In the genomic region with DNA sequence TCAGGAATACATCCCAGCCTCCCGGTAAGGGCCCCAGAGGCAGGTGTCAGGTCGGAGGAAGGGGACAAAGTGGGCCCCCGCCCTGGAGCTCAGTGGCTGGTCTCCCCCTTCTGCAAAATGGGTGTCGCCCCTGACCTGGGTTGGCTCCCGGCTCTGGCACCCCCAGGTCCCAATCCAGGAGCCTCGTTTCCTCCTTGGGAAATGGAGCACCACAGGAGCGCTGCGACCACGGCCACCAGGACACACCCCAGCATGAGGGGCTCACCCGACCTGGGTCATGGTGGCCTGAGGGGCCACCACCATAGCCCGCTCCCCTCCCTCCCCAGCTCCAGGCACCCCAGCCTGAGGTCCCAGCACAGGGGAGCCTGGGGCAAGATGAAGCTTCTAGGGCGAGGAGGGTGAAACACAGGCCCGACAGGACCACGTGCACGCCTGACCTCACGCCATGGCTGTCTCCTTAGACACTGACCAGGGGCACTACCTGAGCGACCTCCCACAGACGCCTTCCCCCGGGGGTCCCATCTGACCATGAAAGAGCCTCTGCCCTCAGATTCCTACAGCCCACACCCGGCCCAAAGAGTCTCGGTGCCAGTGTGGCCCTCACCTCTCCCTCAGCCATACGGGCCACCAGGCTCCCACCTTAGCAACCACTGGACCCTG, we compare ENCODE assay signal across 13 cellular contexts. TPM values are rescaled to one million over a fixed set of nuclear protein-coding genes. Genes with fewer than 3 reads are reported as not detected.
DNase-seq lines count a peak whose midpoint lies in the region; ATAC-seq, FAIRE-seq and TF ChIP-seq lines count a peak whose summit lies in the region.
"Had no signal": no experiment of that assay in that cellular context is flagged by ENCODE, and none has a peak within 500 bp of the region (broad histone marks: within the 10 kb centered on the region; RNA-seq: fewer than 3 reads in every experiment).

No MANE protein-coding gene starts in this region.

- intact Hi-C loops in Calu3 (cut with micrococcal nuclease; ENCODE audit: unreplicated experiment) (no loop called here), kidney (cut with DNase I) (no loop called here)

- H3K9ac ChIP-seq in astrocyte (ENCODE audit: low read length) = peak overlapping the region; percentile 90
- peak overlapping the region in 1 of 2 donors; percentile 12 for H3K9ac ChIP-seq in kidney (ENCODE audit: low read length in 2 of 2)
- H3K9ac ChIP-seq in skeletal muscle tissue (ENCODE audit: low read depth in 1 of 3, low read length in 3 of 3) = peak overlapping the region; percentile 66 to 79 (median 70)

- H3K4me3 ChIP-seq in astrocyte (ENCODE audit: insufficient read depth, low read depth, low read length) (no peak overlapping the region), kidney (ENCODE audit: low read length in 2 of 2) (no peak overlapping the region), skeletal muscle tissue (ENCODE audit: low read length in 3 of 3) (peak overlapping the region in 1 of 3 donors; percentile 18)

- H3K9me3 Mint-ChIP-seq in Calu3 (ENCODE audit: low read depth, unreplicated experiment) (no peaks in the 10 kb centered on the region), astrocyte (ENCODE audit: unreplicated experiment) (no peaks in the 10 kb centered on the region)
- H3K9me3 Mint-ChIP-seq: neural crest cell; stimulated activated naive CD8-positive, alpha-beta T cell treated with anti-CD3 and anti-CD28 coated beads, Interleukin-15, Interleukin-2, amounts not matched to agents 100 ng/mL and 50 ng/mL, for 24 hours had no signal

- peak overlapping the region; percentile 76 for H3K4me2 ChIP-seq in astrocyte (ENCODE audit: low read length)

- peaks cover 100% of the 10 kb centered on the region for H3K79me2 ChIP-seq in astrocyte (ENCODE audit: insufficient read depth, low read length)

- TF ChIP-seq CTCF in Calu3 (IDR thresholded peaks at IDR 0.05; ENCODE audit: unreplicated experiment) = no peak
- TF ChIP-seq CTCF in astrocyte (IDR thresholded peaks at IDR 0.05; ENCODE audit: insufficient read depth, low read depth, low read length) = no peak
- no peak for TF ChIP-seq CTCF in kidney (IDR thresholded peaks at IDR 0.05; ENCODE audit: borderline replicate concordance, extremely low read depth, insufficient read depth)

- H3K36me3 ChIP-seq in astrocyte (ENCODE audit: insufficient read depth, low read length) (peaks cover 15% of the 10 kb centered on the region), kidney (ENCODE audit: control insufficient read depth in 1 of 2, insufficient read depth in 2 of 2, low read length in 2 of 2) (peaks cover 20 to 48% of the 10 kb centered on the region in 2 donors), skeletal muscle tissue (ENCODE audit: control insufficient read depth in 3 of 3, insufficient read depth in 3 of 3, low read length in 3 of 3) (peaks cover 39 to 44% (median 41%) of the 10 kb centered on the region in 3 donors)

- CTCF ChIA-PET in Calu3 (lab: Charles Lee) = interaction anchor here (1.3 kb wide), 1 partner anchor 146 kb away, joined by 3 read pairs; no protein-coding TSS in a partner anchor

- H3K4me1 ChIP-seq in astrocyte (ENCODE audit: insufficient read depth, low read length) = peaks cover 53% of the 10 kb centered on the region
- H3K4me1 ChIP-seq in kidney (ENCODE audit: control insufficient read depth in 1 of 2, insufficient read depth in 1 of 2, low read depth in 1 of 2, low read length in 2 of 2) = peaks cover 15 to 37% of the 10 kb centered on the region in 2 donors
- H3K4me1 ChIP-seq in skeletal muscle tissue (ENCODE audit: control insufficient read depth in 3 of 3, insufficient read depth in 3 of 3, low read length in 3 of 3) = peaks cover 54 to 79% (median 64%) of the 10 kb centered on the region in 3 donors

- H3K36me3 Mint-ChIP-seq in Calu3 (ENCODE audit: insufficient read depth, unreplicated experiment) (peaks cover 85% of the 10 kb centered on the region), astrocyte (ENCODE audit: low read depth, unreplicated experiment) (peaks cover 10% of the 10 kb centered on the region)

- H3K27ac Mint-ChIP-seq in Calu3 (ENCODE audit: unreplicated experiment) = peak overlapping the region; percentile 44
- peak overlapping the region; percentile 92 for H3K27ac Mint-ChIP-seq in astrocyte (ENCODE audit: unreplicated experiment)
- H3K27ac Mint-ChIP-seq: stimulated activated naive CD8-positive, alpha-beta T cell treated with anti-CD3 and anti-CD28 coated beads, Interleukin-15, Interleukin-2, amounts not matched to agents 100 ng/mL and 50 ng/mL, for 24 hours had no signal

- DNase-seq in Calu3 (no peak), astrocyte (ENCODE audit: low read depth) (no peak), kidney (peak; percentile 74), NCI-H510A treated with DMSO at 0.1 percent for 48 hours (lab: John Stamatoyannopoulos, UW) (no peak), Kasumi-1 (lab: John Stamatoyannopoulos, UW) (no peak)
- DNase-seq: activated CD8-positive, alpha-beta memory T cell treated with anti-CD3 and anti-CD28 coated beads, Interleukin-2, amount 50 U/mL, for 4 hours; NCI-H2081 had no signal

- no peaks in the 10 kb centered on the region for H3K9me3 ChIP-seq in astrocyte (ENCODE audit: insufficient read depth, low read depth, low read length)
- no peaks in the 10 kb centered on the region for H3K9me3 ChIP-seq in kidney (ENCODE audit: control insufficient read depth in 1 of 2, low read length in 2 of 2)
- no peaks in the 10 kb centered on the region for H3K9me3 ChIP-seq in skeletal muscle tissue (ENCODE audit: control insufficient read depth in 3 of 3, low read length in 3 of 3)
- H3K9me3 ChIP-seq: BE2C had no signal

- peaks cover 64% of the 10 kb centered on the region for H4K20me1 ChIP-seq in astrocyte (ENCODE audit: insufficient read depth, low read length)

- no peak overlapping the region for H2AFZ ChIP-seq in astrocyte (ENCODE audit: low read depth, low read length)

- H3K27me3 Mint-ChIP-seq in Calu3 (ENCODE audit: unreplicated experiment) (no peaks in the 10 kb centered on the region), astrocyte (ENCODE audit: low read depth, unreplicated experiment) (no peaks in the 10 kb centered on the region)

- peak overlapping the region; percentile 41 for H3K4me3 Mint-ChIP-seq in Calu3 (ENCODE audit: low read depth, unreplicated experiment)
- H3K4me3 Mint-ChIP-seq in astrocyte (ENCODE audit: unreplicated experiment) = peak overlapping the region; percentile 68
- H3K4me3 Mint-ChIP-seq: stimulated activated naive CD8-positive, alpha-beta T cell treated with anti-CD3 and anti-CD28 coated beads, Interleukin-15, Interleukin-2, amounts not matched to agents 100 ng/mL and 50 ng/mL, for 24 hours had no signal

- H3K27ac ChIP-seq in astrocyte (ENCODE audit: low read depth, low read length) (peak overlapping the region; percentile 97), kidney (ENCODE audit: low read depth in 2 of 2, low read length in 2 of 2) (peak overlapping the region; percentile 69 to 71), skeletal muscle tissue (ENCODE audit: low read depth, low read length) (peak overlapping the region; percentile 93)

- H3K4me1 Mint-ChIP-seq in Calu3 (ENCODE audit: low read depth, unreplicated experiment) (peaks cover 52% of the 10 kb centered on the region), astrocyte (ENCODE audit: low read depth, unreplicated experiment) (peaks cover 52% of the 10 kb centered on the region)

- H3K27me3 ChIP-seq in astrocyte (ENCODE audit: insufficient read depth, low read length) (no peaks in the 10 kb centered on the region), skeletal muscle tissue (ENCODE audit: control insufficient read depth in 3 of 3, insufficient read depth in 3 of 3, low read length in 3 of 3) (peaks cover 0 to 2% (median 0%) of the 10 kb centered on the region in 3 donors)
- H3K27me3 ChIP-seq: BE2C had no signal

- BruUV-seq in Calu3 (replicated peaks; lab: Mats Ljungman, UMichigan) = no TSS peak

- ATAC-seq in HG03442 (IDR thresholded peaks at IDR 0.05; ENCODE audit: unreplicated experiment) (no peak), GM18870 (IDR thresholded peaks at IDR 0.05; ENCODE audit: unreplicated experiment) (no peak)

- no peak for FAIRE-seq in astrocyte (lab: Jason Lieb, UNC)
- no peak for FAIRE-seq in kidney (lab: Jason Lieb, UNC)

RNA-seq across cellular contexts. Expression of gene BCAR1, which starts 11.8 kb away (rescaled TPM):
- total RNA-seq in Calu3 (2022) (153 and 168 TPM in 2 replicates), astrocyte (241 and 296 TPM in 2 replicates), kidney (123 TPM), skeletal muscle tissue (19.3 TPM)
- 69.1 TPM for polyA plus RNA-seq in kidney (ENCODE audit: insufficient read depth, low read depth, low replicate concordance)

RNA-seq across cellular contexts. Expression of gene CTRB1, which starts 20.8 kb away (rescaled TPM):
- total RNA-seq in Calu3 (2022) = not detected in 2 replicates
- not detected in 2 replicates for total RNA-seq in astrocyte
- total RNA-seq in kidney = not detected
- not detected for polyA plus RNA-seq in kidney (ENCODE audit: insufficient read depth, low read depth, low replicate concordance)
- total RNA-seq in skeletal muscle tissue = not detected
- total RNA-seq: neural crest cell had no signal

RNA-seq across cellular contexts. Expression of gene CTRB2, which starts 32.6 kb away (rescaled TPM):
- 0.76 TPM in 1 of 2 replicates, not detected in the other for total RNA-seq in Calu3 (2022)
- 0.43 TPM in 1 of 2 replicates, not detected in the other for total RNA-seq in astrocyte
- total RNA-seq in kidney = not detected
- not detected for polyA plus RNA-seq in kidney (ENCODE audit: insufficient read depth, low read depth, low replicate concordance)
- total RNA-seq in skeletal muscle tissue = not detected
- total RNA-seq: neural crest cell had no signal
